ENCODE assay signal across 8 cellular contexts in the genomic region with DNA sequence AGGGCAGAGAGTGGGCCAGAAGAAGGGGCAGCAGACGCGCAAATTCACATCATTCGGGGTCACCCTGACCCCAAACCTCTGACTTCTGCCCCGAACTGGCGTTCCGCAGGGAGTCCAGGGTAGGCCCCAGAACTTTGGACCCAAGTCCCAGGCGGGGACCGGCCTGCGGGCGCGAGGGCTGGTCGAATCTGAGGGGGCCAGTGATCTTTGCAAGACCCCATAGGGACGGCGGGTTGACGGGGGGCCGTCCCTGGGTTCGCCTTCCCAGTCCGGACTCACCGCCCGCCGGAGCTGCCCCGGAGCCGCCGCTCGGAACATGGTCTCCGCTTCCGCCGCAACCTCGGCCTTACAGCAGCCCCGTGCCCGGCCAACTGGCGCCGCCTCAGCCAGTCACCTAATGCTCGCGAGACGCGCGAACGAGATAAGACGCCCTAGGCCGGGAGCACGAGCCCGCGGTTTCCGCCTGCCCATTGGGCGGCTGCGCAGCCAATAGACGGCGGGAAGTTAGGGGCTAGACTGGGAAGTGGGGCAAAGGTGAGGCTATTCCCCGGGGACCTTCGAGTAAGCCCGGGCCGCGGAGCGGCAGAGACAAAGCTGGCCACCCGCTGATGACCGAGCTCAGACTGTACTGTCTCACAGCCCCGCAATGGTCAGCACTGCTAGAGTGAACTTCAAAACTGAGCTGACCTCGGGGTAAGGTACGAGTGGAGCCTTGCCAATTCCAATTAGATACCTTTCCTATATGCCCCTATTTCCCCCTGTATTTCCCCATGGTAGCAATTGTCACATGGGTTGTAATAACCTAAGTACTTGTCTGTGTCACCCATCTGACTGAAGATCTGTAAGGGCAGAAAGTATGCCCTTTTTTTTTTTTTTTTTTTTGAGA. TPM values are rescaled to one million over a fixed set of nuclear protein-coding genes. Genes with fewer than 3 reads are reported as not detected.
DNase-seq lines count a peak whose midpoint lies in the region; ATAC-seq and TF ChIP-seq lines count a peak whose summit lies in the region.

A gene (minus strand): TSS at position 399 of the 886 bp plus-strand sequence. CDS start 81 bp downstream, at position 318.

- peaks cover 0 to 3% of the 10 kb centered on the region in 2 donors for H3K36me3 Mint-ChIP-seq in CD14-positive monocyte

- peak within 1 kb of the TSS; percentile 64 to 91 (median 86) for H3K27ac Mint-ChIP-seq in CD14-positive monocyte

- peak within 1 kb of the TSS; percentile 87 to 96 for H3K9ac ChIP-seq in liver (ENCODE audit: low read depth in 1 of 2, low read length in 2 of 2)

- TF ChIP-seq RAD21 in liver (IDR thresholded peaks at IDR 0.05), result peak in 1 of 2 donors; percentile 12

- WGBS in liver, result under 1% methylated on average over 60 of the region's 60 CpGs

- H3K27me3 ChIP-seq in liver (ENCODE audit: control insufficient read depth in 4 of 4, insufficient read depth in 4 of 4, low read length in 3 of 4), result no peaks in the 10 kb centered on the region

- H3K4me1 Mint-ChIP-seq in CD14-positive monocyte, result peaks cover 25% of the 10 kb centered on the region

- peaks cover 0 to 5% (median 0%) of the 10 kb centered on the region in 7 donors for H3K9me3 Mint-ChIP-seq in CD14-positive monocyte

- peaks cover 14 to 47% (median 24%) of the 10 kb centered on the region in 4 donors for H3K4me1 ChIP-seq in liver (ENCODE audit: control insufficient read depth in 4 of 4, insufficient read depth in 4 of 4, low read length in 3 of 4)

- TF ChIP-seq CTCF in CD14-positive monocyte (IDR thresholded peaks at IDR 0.05) (no peak), liver (IDR thresholded peaks at IDR 0.05; ENCODE audit: low read depth, low read length, missing input control) (no peak)

- H3K27ac ChIP-seq in liver (ENCODE audit: low read depth in 1 of 2, low read length in 2 of 2), result peak within 1 kb of the TSS; percentile 96

- H3K27me3 Mint-ChIP-seq in CD14-positive monocyte (ENCODE audit: low read depth in 3 of 3), result peaks cover 4 to 7% (median 5%) of the 10 kb centered on the region in 3 donors

- peaks cover 0 to 3% (median 0%) of the 10 kb centered on the region in 4 donors for H3K36me3 ChIP-seq in liver (ENCODE audit: control insufficient read depth in 4 of 4, insufficient read depth in 3 of 4, low read depth in 1 of 4, low read length in 3 of 4)

- peak within 1 kb of the TSS; percentile 88 to 94 for H3K4me3 Mint-ChIP-seq in CD14-positive monocyte

- ATAC-seq in GM19395 (IDR thresholded peaks at IDR 0.05; ENCODE audit: unreplicated experiment) (peak; percentile 95), HG03558 (IDR thresholded peaks at IDR 0.05; ENCODE audit: extremely low read depth, unreplicated experiment) (peak; percentile 89)

- H3K9me3 ChIP-seq in liver (ENCODE audit: control insufficient read depth in 4 of 4, low read length in 3 of 4), result no peaks in the 10 kb centered on the region

- DNase-seq in CD14-positive monocyte (ENCODE audit: low spot score) (peak; percentile 89), NCI-H748 (lab: John Stamatoyannopoulos, UW; ENCODE audit: unreplicated experiment) (peak; percentile 93), dermis microvascular lymphatic vessel endothelial cell (ENCODE audit: low read depth in 2 of 2) (peak; percentile 84 to 95)
- peak; percentile 80 to 90 for DNase-seq in activated CD4-positive, alpha-beta T cell treated with anti-CD3 and anti-CD28 coated beads, Interleukin-2, amount 50 U/mL, for 24 hours (ENCODE audit: low read depth in 1 of 2, low spot score in 1 of 2)
- DNase-seq in stimulated activated CD4-positive, alpha-beta T cell treated with anti-CD3 and anti-CD28 coated beads, Interleukin-4, amount 100 ng/mL, for 1 hour, result peak; percentile 93

- peak within 1 kb of the TSS; percentile 90 to 94 (median 94) for H3K4me3 ChIP-seq in liver (ENCODE audit: low read depth in 1 of 3, low read length in 3 of 3)

- intact Hi-C loops in CD14-positive monocyte (cut with micrococcal nuclease), result no loop called here

TF ChIP-seq in liver, 16 proteins besides CTCF, POLR2A, EP300 and RAD21:
- TF ChIP-seq HNF4G (IDR thresholded peaks at IDR 0.05), result peak; percentile 85
- TF ChIP-seq NR2F2 (IDR thresholded peaks at IDR 0.05), result peak; percentile 14
- TF ChIP-seq, protein P1, sequence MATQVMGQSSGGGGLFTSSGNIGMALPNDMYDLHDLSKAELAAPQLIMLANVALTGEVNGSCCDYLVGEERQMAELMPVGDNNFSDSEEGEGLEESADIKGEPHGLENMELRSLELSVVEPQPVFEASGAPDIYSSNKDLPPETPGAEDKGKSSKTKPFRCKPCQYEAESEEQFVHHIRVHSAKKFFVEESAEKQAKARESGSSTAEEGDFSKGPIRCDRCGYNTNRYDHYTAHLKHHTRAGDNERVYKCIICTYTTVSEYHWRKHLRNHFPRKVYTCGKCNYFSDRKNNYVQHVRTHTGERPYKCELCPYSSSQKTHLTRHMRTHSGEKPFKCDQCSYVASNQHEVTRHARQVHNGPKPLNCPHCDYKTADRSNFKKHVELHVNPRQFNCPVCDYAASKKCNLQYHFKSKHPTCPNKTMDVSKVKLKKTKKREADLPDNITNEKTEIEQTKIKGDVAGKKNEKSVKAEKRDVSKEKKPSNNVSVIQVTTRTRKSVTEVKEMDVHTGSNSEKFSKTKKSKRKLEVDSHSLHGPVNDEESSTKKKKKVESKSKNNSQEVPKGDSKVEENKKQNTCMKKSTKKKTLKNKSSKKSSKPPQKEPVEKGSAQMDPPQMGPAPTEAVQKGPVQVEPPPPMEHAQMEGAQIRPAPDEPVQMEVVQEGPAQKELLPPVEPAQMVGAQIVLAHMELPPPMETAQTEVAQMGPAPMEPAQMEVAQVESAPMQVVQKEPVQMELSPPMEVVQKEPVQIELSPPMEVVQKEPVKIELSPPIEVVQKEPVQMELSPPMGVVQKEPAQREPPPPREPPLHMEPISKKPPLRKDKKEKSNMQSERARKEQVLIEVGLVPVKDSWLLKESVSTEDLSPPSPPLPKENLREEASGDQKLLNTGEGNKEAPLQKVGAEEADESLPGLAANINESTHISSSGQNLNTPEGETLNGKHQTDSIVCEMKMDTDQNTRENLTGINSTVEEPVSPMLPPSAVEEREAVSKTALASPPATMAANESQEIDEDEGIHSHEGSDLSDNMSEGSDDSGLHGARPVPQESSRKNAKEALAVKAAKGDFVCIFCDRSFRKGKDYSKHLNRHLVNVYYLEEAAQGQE (IDR thresholded peaks at IDR 0.05), result peak; percentile 82
- TF ChIP-seq FOXA1 (IDR thresholded peaks at IDR 0.05), result no peak
- TF ChIP-seq JUND (IDR thresholded peaks at IDR 0.05), result peak in 1 of 2 donors; percentile 33
- TF ChIP-seq, protein P2, sequence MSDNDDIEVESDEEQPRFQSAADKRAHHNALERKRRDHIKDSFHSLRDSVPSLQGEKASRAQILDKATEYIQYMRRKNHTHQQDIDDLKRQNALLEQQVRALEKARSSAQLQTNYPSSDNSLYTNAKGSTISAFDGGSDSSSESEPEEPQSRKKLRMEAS (IDR thresholded peaks at IDR 0.05), result peak; percentile 85
- peak; percentile 85 for TF ChIP-seq TAF1 (conservative IDR thresholded peaks at IDR 0.05)
- TF ChIP-seq, protein P3, sequence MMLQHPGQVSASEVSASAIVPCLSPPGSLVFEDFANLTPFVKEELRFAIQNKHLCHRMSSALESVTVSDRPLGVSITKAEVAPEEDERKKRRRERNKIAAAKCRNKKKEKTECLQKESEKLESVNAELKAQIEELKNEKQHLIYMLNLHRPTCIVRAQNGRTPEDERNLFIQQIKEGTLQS (IDR thresholded peaks at IDR 0.05), result no peak
- peak; percentile 96 for TF ChIP-seq SP1 (IDR thresholded peaks at IDR 0.05)
- TF ChIP-seq RXRA (IDR thresholded peaks at IDR 0.05), result peak; percentile 87 to 93
- no peak for TF ChIP-seq EGR1 (IDR thresholded peaks at IDR 0.05; ENCODE audit: low read depth in 2 of 2)
- TF ChIP-seq HNF4A (conservative IDR thresholded peaks at IDR 0.05), result peak; percentile 96
- TF ChIP-seq FOXA2 (IDR thresholded peaks at IDR 0.05), result no peak
- peak in 1 of 2 donors; percentile 45 for TF ChIP-seq GABPA (IDR thresholded peaks at IDR 0.05 in 1 of 2, conservative IDR thresholded peaks at IDR 0.05 in 1 of 2)
- TF ChIP-seq YY1 (IDR thresholded peaks at IDR 0.05), result peak; percentile 81
- TF ChIP-seq, protein P4, sequence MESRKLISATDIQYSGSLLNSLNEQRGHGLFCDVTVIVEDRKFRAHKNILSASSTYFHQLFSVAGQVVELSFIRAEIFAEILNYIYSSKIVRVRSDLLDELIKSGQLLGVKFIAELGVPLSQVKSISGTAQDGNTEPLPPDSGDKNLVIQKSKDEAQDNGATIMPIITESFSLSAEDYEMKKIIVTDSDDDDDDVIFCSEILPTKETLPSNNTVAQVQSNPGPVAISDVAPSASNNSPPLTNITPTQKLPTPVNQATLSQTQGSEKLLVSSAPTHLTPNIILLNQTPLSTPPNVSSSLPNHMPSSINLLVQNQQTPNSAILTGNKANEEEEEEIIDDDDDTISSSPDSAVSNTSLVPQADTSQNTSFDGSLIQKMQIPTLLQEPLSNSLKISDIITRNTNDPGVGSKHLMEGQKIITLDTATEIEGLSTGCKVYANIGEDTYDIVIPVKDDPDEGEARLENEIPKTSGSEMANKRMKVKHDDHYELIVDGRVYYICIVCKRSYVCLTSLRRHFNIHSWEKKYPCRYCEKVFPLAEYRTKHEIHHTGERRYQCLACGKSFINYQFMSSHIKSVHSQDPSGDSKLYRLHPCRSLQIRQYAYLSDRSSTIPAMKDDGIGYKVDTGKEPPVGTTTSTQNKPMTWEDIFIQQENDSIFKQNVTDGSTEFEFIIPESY (IDR thresholded peaks at IDR 0.05), result peak; percentile 99

RNA-seq across cellular contexts. Expression of the gene that starts here (rescaled TPM):
- polyA plus RNA-seq in CD14-positive monocyte, result 100 to 1,000 TPM; 166 to 178 TPM
- total RNA-seq in dermis microvascular lymphatic vessel endothelial cell, result 163 and 166 TPM in 2 replicates
- total RNA-seq in liver, result 100 to 1,000 TPM in 1 of 2 donors, 10 to 100 TPM in 1; 92.6 to 242 TPM
- 100 to 1,000 TPM; 337 to 342 TPM for polyA plus RNA-seq in liver

Comparison
In these comparisons a context has a peak if more than half of its experiments do, and no peak if none do; other contexts are left out.
1. Peak in every context shown above with its lines: DNase-seq, ATAC-seq, H3K4me3 ChIP-seq and H3K27ac ChIP-seq.